In the genomic region with DNA sequence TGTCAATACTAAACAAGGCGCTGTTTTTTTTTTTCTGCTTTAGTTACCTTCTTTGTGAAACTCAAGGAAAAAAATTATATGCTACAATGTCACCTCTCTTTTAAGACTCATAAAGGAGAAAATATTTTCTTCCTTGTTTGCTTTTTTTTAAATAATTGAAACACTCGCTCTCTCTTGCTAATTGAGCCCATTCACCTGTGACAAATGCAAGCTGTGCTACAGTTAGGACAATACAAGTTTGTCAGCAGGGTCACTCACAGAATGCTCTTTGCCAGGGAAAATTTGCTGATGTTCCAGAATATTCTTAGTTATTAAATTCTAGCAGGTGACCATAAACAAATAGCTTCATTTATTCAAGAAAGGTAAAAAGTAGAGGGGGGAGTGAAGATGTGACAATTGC, we compare ENCODE assay signal across 1 cellular context.
TF ChIP-seq lines count a peak whose summit lies in the region.

No MANE protein-coding gene starts in this region.

TF ChIP-seq in GM23338, 12 proteins besides CTCF, POLR2A, EP300 and RAD21:
- TF ChIP-seq, protein P1, sequence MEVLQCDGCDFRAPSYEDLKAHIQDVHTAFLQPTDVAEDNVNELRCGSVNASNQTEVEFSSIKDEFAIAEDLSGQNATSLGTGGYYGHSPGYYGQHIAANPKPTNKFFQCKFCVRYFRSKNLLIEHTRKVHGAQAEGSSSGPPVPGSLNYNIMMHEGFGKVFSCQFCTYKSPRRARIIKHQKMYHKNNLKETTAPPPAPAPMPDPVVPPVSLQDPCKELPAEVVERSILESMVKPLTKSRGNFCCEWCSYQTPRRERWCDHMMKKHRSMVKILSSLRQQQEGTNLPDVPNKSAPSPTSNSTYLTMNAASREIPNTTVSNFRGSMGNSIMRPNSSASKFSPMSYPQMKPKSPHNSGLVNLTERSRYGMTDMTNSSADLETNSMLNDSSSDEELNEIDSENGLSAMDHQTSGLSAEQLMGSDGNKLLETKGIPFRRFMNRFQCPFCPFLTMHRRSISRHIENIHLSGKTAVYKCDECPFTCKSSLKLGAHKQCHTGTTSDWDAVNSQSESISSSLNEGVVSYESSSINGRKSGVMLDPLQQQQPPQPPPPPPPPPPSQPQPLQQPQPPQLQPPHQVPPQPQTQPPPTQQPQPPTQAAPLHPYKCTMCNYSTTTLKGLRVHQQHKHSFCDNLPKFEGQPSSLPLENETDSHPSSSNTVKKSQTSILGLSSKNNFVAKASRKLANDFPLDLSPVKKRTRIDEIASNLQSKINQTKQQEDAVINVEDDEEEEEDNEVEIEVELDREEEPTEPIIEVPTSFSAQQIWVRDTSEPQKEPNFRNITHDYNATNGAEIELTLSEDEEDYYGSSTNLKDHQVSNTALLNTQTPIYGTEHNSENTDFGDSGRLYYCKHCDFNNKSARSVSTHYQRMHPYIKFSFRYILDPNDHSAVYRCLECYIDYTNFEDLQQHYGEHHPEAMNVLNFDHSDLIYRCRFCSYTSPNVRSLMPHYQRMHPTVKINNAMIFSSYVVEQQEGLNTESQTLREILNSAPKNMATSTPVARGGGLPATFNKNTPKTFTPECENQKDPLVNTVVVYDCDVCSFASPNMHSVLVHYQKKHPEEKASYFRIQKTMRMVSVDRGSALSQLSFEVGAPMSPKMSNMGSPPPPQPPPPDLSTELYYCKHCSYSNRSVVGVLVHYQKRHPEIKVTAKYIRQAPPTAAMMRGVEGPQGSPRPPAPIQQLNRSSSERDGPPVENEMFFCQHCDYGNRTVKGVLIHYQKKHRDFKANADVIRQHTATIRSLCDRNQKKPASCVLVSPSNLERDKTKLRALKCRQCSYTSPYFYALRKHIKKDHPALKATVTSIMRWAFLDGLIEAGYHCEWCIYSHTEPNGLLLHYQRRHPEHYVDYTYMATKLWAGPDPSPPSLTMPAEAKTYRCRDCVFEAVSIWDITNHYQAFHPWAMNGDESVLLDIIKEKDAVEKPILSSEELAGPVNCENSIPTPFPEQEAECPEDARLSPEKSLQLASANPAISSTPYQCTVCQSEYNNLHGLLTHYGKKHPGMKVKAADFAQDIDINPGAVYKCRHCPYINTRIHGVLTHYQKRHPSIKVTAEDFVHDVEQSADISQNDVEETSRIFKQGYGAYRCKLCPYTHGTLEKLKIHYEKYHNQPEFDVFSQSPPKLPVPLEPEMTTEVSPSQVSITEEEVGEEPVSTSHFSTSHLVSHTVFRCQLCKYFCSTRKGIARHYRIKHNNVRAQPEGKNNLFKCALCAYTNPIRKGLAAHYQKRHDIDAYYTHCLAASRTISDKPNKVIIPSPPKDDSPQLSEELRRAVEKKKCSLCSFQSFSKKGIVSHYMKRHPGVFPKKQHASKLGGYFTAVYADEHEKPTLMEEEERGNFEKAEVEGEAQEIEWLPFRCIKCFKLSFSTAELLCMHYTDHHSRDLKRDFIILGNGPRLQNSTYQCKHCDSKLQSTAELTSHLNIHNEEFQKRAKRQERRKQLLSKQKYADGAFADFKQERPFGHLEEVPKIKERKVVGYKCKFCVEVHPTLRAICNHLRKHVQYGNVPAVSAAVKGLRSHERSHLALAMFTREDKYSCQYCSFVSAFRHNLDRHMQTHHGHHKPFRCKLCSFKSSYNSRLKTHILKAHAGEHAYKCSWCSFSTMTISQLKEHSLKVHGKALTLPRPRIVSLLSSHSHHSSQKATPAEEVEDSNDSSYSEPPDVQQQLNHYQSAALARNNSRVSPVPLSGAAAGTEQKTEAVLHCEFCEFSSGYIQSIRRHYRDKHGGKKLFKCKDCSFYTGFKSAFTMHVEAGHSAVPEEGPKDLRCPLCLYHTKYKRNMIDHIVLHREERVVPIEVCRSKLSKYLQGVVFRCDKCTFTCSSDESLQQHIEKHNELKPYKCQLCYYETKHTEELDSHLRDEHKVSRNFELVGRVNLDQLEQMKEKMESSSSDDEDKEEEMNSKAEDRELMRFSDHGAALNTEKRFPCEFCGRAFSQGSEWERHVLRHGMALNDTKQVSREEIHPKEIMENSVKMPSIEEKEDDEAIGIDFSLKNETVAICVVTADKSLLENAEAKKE (CRISPR knock-in tag; IDR thresholded peaks at IDR 0.05) = no peak
- TF ChIP-seq EZH2 (IDR thresholded peaks at IDR 0.05; ENCODE audit: low read depth, unreplicated experiment) (no peak), ZNF114 (CRISPR knock-in tag; IDR thresholded peaks at IDR 0.05) (no peak), NANOG (IDR thresholded peaks at IDR 0.05; ENCODE audit: borderline replicate concordance) (no peak), ZNF331 (CRISPR knock-in tag; IDR thresholded peaks at IDR 0.05; ENCODE audit: low read depth) (no peak), JUNB (IDR thresholded peaks at IDR 0.05; ENCODE audit: unreplicated experiment) (no peak), STAT1 (IDR thresholded peaks at IDR 0.05; ENCODE audit: unreplicated experiment) (no peak), POLR2AphosphoS5 (IDR thresholded peaks at IDR 0.05; ENCODE audit: low read depth) (no peak), CREB1 (CRISPR knock-in tag; IDR thresholded peaks at IDR 0.05; ENCODE audit: low read depth) (no peak), EZH2phosphoT487 (IDR thresholded peaks at IDR 0.05; ENCODE audit: unreplicated experiment) (no peak)
- TF ChIP-seq, protein P2, sequence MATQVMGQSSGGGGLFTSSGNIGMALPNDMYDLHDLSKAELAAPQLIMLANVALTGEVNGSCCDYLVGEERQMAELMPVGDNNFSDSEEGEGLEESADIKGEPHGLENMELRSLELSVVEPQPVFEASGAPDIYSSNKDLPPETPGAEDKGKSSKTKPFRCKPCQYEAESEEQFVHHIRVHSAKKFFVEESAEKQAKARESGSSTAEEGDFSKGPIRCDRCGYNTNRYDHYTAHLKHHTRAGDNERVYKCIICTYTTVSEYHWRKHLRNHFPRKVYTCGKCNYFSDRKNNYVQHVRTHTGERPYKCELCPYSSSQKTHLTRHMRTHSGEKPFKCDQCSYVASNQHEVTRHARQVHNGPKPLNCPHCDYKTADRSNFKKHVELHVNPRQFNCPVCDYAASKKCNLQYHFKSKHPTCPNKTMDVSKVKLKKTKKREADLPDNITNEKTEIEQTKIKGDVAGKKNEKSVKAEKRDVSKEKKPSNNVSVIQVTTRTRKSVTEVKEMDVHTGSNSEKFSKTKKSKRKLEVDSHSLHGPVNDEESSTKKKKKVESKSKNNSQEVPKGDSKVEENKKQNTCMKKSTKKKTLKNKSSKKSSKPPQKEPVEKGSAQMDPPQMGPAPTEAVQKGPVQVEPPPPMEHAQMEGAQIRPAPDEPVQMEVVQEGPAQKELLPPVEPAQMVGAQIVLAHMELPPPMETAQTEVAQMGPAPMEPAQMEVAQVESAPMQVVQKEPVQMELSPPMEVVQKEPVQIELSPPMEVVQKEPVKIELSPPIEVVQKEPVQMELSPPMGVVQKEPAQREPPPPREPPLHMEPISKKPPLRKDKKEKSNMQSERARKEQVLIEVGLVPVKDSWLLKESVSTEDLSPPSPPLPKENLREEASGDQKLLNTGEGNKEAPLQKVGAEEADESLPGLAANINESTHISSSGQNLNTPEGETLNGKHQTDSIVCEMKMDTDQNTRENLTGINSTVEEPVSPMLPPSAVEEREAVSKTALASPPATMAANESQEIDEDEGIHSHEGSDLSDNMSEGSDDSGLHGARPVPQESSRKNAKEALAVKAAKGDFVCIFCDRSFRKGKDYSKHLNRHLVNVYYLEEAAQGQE (IDR thresholded peaks at IDR 0.05; ENCODE audit: unreplicated experiment) = no peak
- TF ChIP-seq, protein P3, sequence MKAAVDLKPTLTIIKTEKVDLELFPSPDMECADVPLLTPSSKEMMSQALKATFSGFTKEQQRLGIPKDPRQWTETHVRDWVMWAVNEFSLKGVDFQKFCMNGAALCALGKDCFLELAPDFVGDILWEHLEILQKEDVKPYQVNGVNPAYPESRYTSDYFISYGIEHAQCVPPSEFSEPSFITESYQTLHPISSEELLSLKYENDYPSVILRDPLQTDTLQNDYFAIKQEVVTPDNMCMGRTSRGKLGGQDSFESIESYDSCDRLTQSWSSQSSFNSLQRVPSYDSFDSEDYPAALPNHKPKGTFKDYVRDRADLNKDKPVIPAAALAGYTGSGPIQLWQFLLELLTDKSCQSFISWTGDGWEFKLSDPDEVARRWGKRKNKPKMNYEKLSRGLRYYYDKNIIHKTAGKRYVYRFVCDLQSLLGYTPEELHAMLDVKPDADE (IDR thresholded peaks at IDR 0.05) = no peak
